In genomic region chr17:50884354-50885311, GRCh38 we compare ENCODE assay signal across 10 cellular contexts. TPM values are rescaled to one million over a fixed set of nuclear protein-coding genes. Genes with fewer than 3 reads are reported as not detected.
A peak's percentile ranks its signal among the peaks of the same experiment; 100 is the strongest.
DNase-seq lines count a peak whose midpoint lies in the region; ATAC-seq and TF ChIP-seq lines count a peak whose summit lies in the region.
"Had no signal": no experiment of that assay in that cellular context is flagged by ENCODE, and none has a peak within 500 bp of the region (broad histone marks: within the 10 kb centered on the region; RNA-seq: fewer than 3 reads in every experiment).

No MANE protein-coding gene starts in this region.

- H2AFZ ChIP-seq in osteoblast (ENCODE audit: low read length): no peak overlapping the region

- intact Hi-C loops in natural killer cell (cut with micrococcal nuclease): no loop called here

- H3K36me3 Mint-ChIP-seq in natural killer cell (no peaks in the 10 kb centered on the region), endodermal cell (ENCODE audit: low read depth) (no peaks in the 10 kb centered on the region)
- H3K36me3 Mint-ChIP-seq in natural killer cell treated with Interleukin-12 subunit alpha and Interleukin-12 subunit beta and Interleukin-15 and Interleukin-18, amount 100 ng/mL, for 72 hours: no peaks in the 10 kb centered on the region

- peaks cover 15% of the 10 kb centered on the region for H3K4me1 ChIP-seq in endodermal cell (ENCODE audit: control insufficient read depth, insufficient read depth, low read length)
- H3K4me1 ChIP-seq in osteoblast (ENCODE audit: insufficient read depth, low read length): peaks cover 6% of the 10 kb centered on the region

- H3K27me3 Mint-ChIP-seq in natural killer cell (ENCODE audit: low read depth in 2 of 2) (peaks cover 6 to 7% of the 10 kb centered on the region in 2 donors), endodermal cell (ENCODE audit: insufficient read depth) (no peaks in the 10 kb centered on the region)
- H3K27me3 Mint-ChIP-seq in natural killer cell treated with Interleukin-12 subunit alpha and Interleukin-12 subunit beta and Interleukin-15 and Interleukin-18, amount 100 ng/mL, for 72 hours: peaks cover 0 to 16% of the 10 kb centered on the region in 2 donors

- no peak overlapping the region for H3K4me2 ChIP-seq in osteoblast (ENCODE audit: insufficient read depth, low read length)

- ATAC-seq in natural killer cell: no peak
- no peak for ATAC-seq in natural killer cell treated with Interleukin-12 subunit alpha and Interleukin-12 subunit beta and Interleukin-15 and Interleukin-18, amount 100 ng/mL, for 72 hours
- ATAC-seq in GM18868 (IDR thresholded peaks at IDR 0.05; ENCODE audit: unreplicated experiment): no peak
- no peak for ATAC-seq in HG03457 (IDR thresholded peaks at IDR 0.05; ENCODE audit: unreplicated experiment)

- H3K4me3 ChIP-seq in endodermal cell (ENCODE audit: low read length) (no peak overlapping the region), osteoblast (ENCODE audit: insufficient read depth, low read length) (no peak overlapping the region)

- H4K20me1 ChIP-seq in osteoblast (ENCODE audit: insufficient read depth, low read length): no peaks in the 10 kb centered on the region

- H3K27me3 ChIP-seq in endodermal cell (ENCODE audit: control insufficient read depth, insufficient read depth, low read length, poor library complexity, severe bottlenecking) (no peaks in the 10 kb centered on the region), osteoblast (ENCODE audit: insufficient read depth, low read length) (peaks cover 4% of the 10 kb centered on the region)

- no peak overlapping the region for H3K27ac ChIP-seq in endodermal cell (ENCODE audit: low read depth, low read length)
- H3K27ac ChIP-seq in osteoblast (ENCODE audit: low read depth, low read length): no peak overlapping the region

- no peak overlapping the region for H3K4me3 Mint-ChIP-seq in natural killer cell
- H3K4me3 Mint-ChIP-seq in natural killer cell treated with Interleukin-12 subunit alpha and Interleukin-12 subunit beta and Interleukin-15 and Interleukin-18, amount 100 ng/mL, for 72 hours: no peak overlapping the region
- H3K4me3 Mint-ChIP-seq in endodermal cell: no peak overlapping the region
- H3K4me3 Mint-ChIP-seq: T-helper 2 cell treated with Interferon-gamma antibody and Interleukin-4, amounts not matched to agents 5 μg/mL and 100 μg/mL, for 36 hours had no signal

- H3K4me1 Mint-ChIP-seq in natural killer cell (peaks cover 13 to 29% of the 10 kb centered on the region in 2 donors), endodermal cell (peaks cover 16% of the 10 kb centered on the region)
- peaks cover 13 to 17% of the 10 kb centered on the region in 2 donors for H3K4me1 Mint-ChIP-seq in natural killer cell treated with Interleukin-12 subunit alpha and Interleukin-12 subunit beta and Interleukin-15 and Interleukin-18, amount 100 ng/mL, for 72 hours (ENCODE audit: low read depth in 2 of 2)

- WGBS in endodermal cell (ENCODE audit: insufficient coverage in 1 of 2, insufficient read length in 1 of 2), 2 experiments: 79 to 83% methylated on average over 7 to 8 of the region's 8 CpGs

- H3K36me3 ChIP-seq in endodermal cell (ENCODE audit: control insufficient read depth, insufficient read depth, low read length): no peaks in the 10 kb centered on the region
- no peaks in the 10 kb centered on the region for H3K36me3 ChIP-seq in osteoblast (ENCODE audit: insufficient read depth, low read length)

- peak; percentile 12 for DNase-seq in natural killer cell
- no peak for DNase-seq in natural killer cell treated with Interleukin-12 subunit alpha and Interleukin-12 subunit beta and Interleukin-15 and Interleukin-18, amount 100 ng/mL, for 72 hours (ENCODE audit: low spot score)
- peak; percentile 86 for DNase-seq in endodermal cell
- DNase-seq in mucosa of gallbladder (ENCODE audit: low spot score): peak; percentile 75
- no peak for DNase-seq in MV-4-11 (lab: John Stamatoyannopoulos, UW)
- no peak for DNase-seq in osteoblast (ENCODE audit: insufficient read length, low spot score, missing footprints)

- peak overlapping the region; percentile 44 for H3K9ac ChIP-seq in endodermal cell (ENCODE audit: extremely low read depth, low read length, poor library complexity, severe bottlenecking)

- H3K27ac Mint-ChIP-seq in natural killer cell: no peak overlapping the region
- H3K27ac Mint-ChIP-seq in natural killer cell treated with Interleukin-12 subunit alpha and Interleukin-12 subunit beta and Interleukin-15 and Interleukin-18, amount 100 ng/mL, for 72 hours: no peak overlapping the region
- peak overlapping the region; percentile 86 for H3K27ac Mint-ChIP-seq in endodermal cell
- H3K27ac Mint-ChIP-seq: T-helper 2 cell treated with Interferon-gamma antibody and Interleukin-4, amounts not matched to agents 5 μg/mL and 100 μg/mL, for 36 hours had no signal

- H3K9me3 Mint-ChIP-seq in natural killer cell (no peaks in the 10 kb centered on the region), endodermal cell (peaks cover 5% of the 10 kb centered on the region)
- no peaks in the 10 kb centered on the region for H3K9me3 Mint-ChIP-seq in natural killer cell treated with Interleukin-12 subunit alpha and Interleukin-12 subunit beta and Interleukin-15 and Interleukin-18, amount 100 ng/mL, for 72 hours

- TF ChIP-seq CTCF in natural killer cell (IDR thresholded peaks at IDR 0.05): no peak
- TF ChIP-seq CTCF in endodermal cell (conservative IDR thresholded peaks at IDR 0.05): no peak
- no peak for TF ChIP-seq CTCF in osteoblast (IDR thresholded peaks at IDR 0.05; ENCODE audit: extremely low read depth, low read depth, low read length)

- no peaks in the 10 kb centered on the region for H3K79me2 ChIP-seq in osteoblast (ENCODE audit: insufficient read depth, low read length)

- peaks cover 3% of the 10 kb centered on the region for H3K9me3 ChIP-seq in endodermal cell (ENCODE audit: control insufficient read depth, low read length)
- H3K9me3 ChIP-seq in osteoblast (ENCODE audit: low read depth, low read length): peaks cover 2% of the 10 kb centered on the region

RNA-seq across cellular contexts. Expression of gene TOB1, which starts 18.5 kb away (rescaled TPM):
- total RNA-seq in natural killer cell (100 to 1,000 TPM in 2 of 3 donors, 10 to 100 TPM in 1; 51.1 to 123 (median 110) TPM), endodermal cell (10 to 100 TPM; 35.5 to 36.3 TPM), mucosa of gallbladder (134 TPM), osteoblast (18.8 and 21.5 TPM in 2 replicates)
- total RNA-seq in natural killer cell treated with Interleukin-12 subunit alpha and Interleukin-12 subunit beta and Interleukin-15 and Interleukin-18, amount 100 ng/mL, for 72 hours: 10 to 100 TPM; 12.1 to 30.7 TPM
- 45.3 TPM for polyA plus RNA-seq in endodermal cell (2013, experiment 1 of 2)
- polyA plus RNA-seq in endodermal cell (2013, experiment 2 of 2): 45.3 TPM

RNA-seq across cellular contexts. Expression of gene WFIKKN2, which starts 49.2 kb away (rescaled TPM):
- total RNA-seq in natural killer cell (not detected), endodermal cell (under 1 TPM; 0.29 to 0.35 TPM), mucosa of gallbladder (0.63 TPM), osteoblast (under 0.01 TPM in 1 of 2 replicates, not detected in the other)
- not detected for total RNA-seq in natural killer cell treated with Interleukin-12 subunit alpha and Interleukin-12 subunit beta and Interleukin-15 and Interleukin-18, amount 100 ng/mL, for 72 hours
- 0.25 TPM for polyA plus RNA-seq in endodermal cell (2013, experiment 1 of 2)
- 0.29 TPM for polyA plus RNA-seq in endodermal cell (2013, experiment 2 of 2)
- total RNA-seq: NCI-H460 had no signal

Comparison
In these comparisons a context has a peak if more than half of its experiments do, and no peak if none do; other contexts are left out.
1. DNase-seq: peak in natural killer cell (single experiment), endodermal cell (single experiment) and mucosa of gallbladder (single experiment); none in natural killer cell treated with Interleukin-12 subunit alpha and Interleukin-12 subunit beta and Interleukin-15 and Interleukin-18, amount 100 ng/mL, for 72 hours (single experiment), MV-4-11 (single experiment) and osteoblast (single experiment).